35 cellular contexts compared by ENCODE assay signal in the genomic region with DNA sequence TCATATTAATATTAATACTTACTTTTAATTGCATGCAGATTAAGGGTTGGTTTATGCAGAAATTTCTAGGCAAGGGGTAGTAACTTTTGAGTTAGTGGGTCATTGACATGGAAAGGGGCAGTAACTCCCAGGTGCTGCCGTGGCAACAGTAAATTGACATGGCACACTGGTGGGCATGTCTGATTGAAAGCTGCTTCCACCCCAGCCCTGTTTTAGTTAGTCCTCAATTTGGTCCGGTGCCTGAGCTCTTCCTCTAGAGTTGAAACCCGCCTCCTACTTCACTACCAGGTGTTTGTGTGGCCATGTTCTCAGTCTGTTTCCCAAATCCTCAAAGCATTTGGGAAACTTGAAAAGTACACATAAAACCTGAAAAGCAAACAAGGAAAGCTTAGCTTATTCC.
"Had no signal": no experiment of that assay in that cellular context is flagged by ENCODE, and none has a peak within 500 bp of the region (broad histone marks: within the 10 kb centered on the region; RNA-seq: fewer than 3 reads in every experiment).

No MANE protein-coding gene starts in this region.

- H3K27me3 ChIP-seq: MG63 had no signal

- H3K9me3 ChIP-seq: MG63 had no signal

- H3K4me3 ChIP-seq: MG63 had no signal

- H3K27ac ChIP-seq: KMS-11 had no signal

- H3K9ac ChIP-seq: KMS-11 had no signal

- H3K4me2 ChIP-seq: KMS-11 had no signal

- DNase-seq: Karpas-422, Kasumi-1, MG63, MM.1S, MV-4-11, NCI-H1048, NCI-H1092, NCI-H1092 treated with DMSO at 0.1 percent for 48 hours, NCI-H1105, NCI-H1105 treated with DMSO at 0.1 percent for 48 hours, NCI-H1417, NCI-H1417 treated with DMSO at 0.1 percent for 48 hours, NCI-H1436, NCI-H1436 treated with DMSO at 0.1 percent for 48 hours, NCI-H146, NCI-H1694, NCI-H1694 treated with DMSO at 0.1 percent for 48 hours, NCI-H187, NCI-H187 treated with DMSO at 0.1 percent for 48 hours, NCI-H1930, NCI-H2029, NCI-H2029 treated with DMSO at 0.1 percent for 48 hours, NCI-H2081, NCI-H2081 treated with DMSO at 0.1 percent for 48 hours, NCI-H2107, NCI-H2171, NCI-H2171 treated with DMSO at 0.1 percent for 48 hours, NCI-H2227 treated with DMSO at 0.1 percent for 48 hours, NCI-H226, NCI-H345, NCI-H446, NCI-H446 treated with DMSO at 0.1 percent for 48 hours, NCI-H510A, NCI-H510A treated with DMSO at 0.1 percent for 48 hours had no signal
